ENCODE assay signal across 23 cellular contexts in the genomic region with DNA sequence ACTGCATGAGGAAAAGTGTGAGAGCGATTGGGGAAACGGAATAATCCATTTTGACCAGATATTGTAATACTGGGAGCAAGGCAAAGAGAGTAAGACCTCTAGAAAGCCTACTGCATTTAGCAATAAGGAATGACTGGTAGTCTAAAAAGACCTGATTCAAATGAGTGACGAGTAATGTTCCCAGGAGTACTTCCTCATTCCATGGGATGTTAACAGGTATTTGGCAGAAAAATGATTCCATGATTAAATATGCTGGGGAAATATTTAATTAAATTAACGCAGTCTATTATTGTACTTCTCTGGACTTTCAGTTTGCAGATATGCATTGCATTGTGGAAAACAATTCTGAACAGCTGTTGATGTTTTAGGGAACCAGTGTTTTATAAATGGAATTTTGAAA.
"Had no signal": no experiment of that assay in that cellular context is flagged by ENCODE, and none has a peak within 500 bp of the region (broad histone marks: within the 10 kb centered on the region; RNA-seq: fewer than 3 reads in every experiment).

No MANE protein-coding gene starts in this region.

- H3K4me1 ChIP-seq: lower lobe of right lung, parathyroid adenoma, prostate gland, right lobe of liver, vagina had no signal

- H3K4me3 ChIP-seq: dorsolateral prefrontal cortex, esophagus muscularis mucosa, gastroesophageal sphincter, left ventricle myocardium inferior, lower lobe of right lung, neural progenitor cell, prostate gland, right lobe of liver, tibial artery, upper lobe of left lung, vagina had no signal

- ATAC-seq: gastroesophageal sphincter; natural killer cell treated with Interleukin-12 subunit alpha and Interleukin-12 subunit beta and Interleukin-15 and Interleukin-18, amount 100 ng/mL, for 72 hours; right lobe of liver; stimulated activated effector memory CD8-positive, alpha-beta T cell treated with anti-CD3 and anti-CD28 coated beads, Interleukin-12 subunit alpha, Interleukin-12 subunit beta, amount 100 ng/mL, for 72 hours; stimulated activated naive CD8-positive, alpha-beta T cell treated with anti-CD3 and anti-CD28 coated beads, Interleukin-15, Interleukin-2, amounts not matched to agents 100 U/mL and 50 U/mL, for 24 hours had no signal

- H2AFZ ChIP-seq: neural progenitor cell, parathyroid adenoma had no signal

- H3K9ac ChIP-seq: neural progenitor cell, parathyroid adenoma had no signal

- H3K9me3 ChIP-seq: esophagus muscularis mucosa, gastroesophageal sphincter, left ventricle myocardium inferior, lower lobe of right lung, prostate gland, right lobe of liver, tibial artery, upper lobe of left lung, vagina had no signal

- H3K27ac ChIP-seq: dorsolateral prefrontal cortex, esophagus muscularis mucosa, gastroesophageal sphincter, left ventricle myocardium inferior, lower lobe of right lung, neural progenitor cell, parathyroid adenoma, prostate gland, right lobe of liver, tibial artery, upper lobe of left lung, vagina had no signal

- DNase-seq: cortex of kidney; dorsolateral prefrontal cortex; effector CD8-positive, alpha-beta T cell; glutamatergic neuron; islet precursor cell; left ventricle myocardium inferior; lower lobe of right lung; midbrain; nucleus accumbens; right lobe of liver; stimulated activated CD4-positive, alpha-beta T cell treated with anti-CD3 and anti-CD28 coated beads, Interleukin-4, amount 100 ng/mL, for 1 hour; stimulated activated CD8-positive, alpha-beta memory T cell treated with anti-CD3 and anti-CD28 coated beads, Interleukin-4, amount 100 ng/mL, for 48 hours; stimulated activated naive CD8-positive, alpha-beta T cell treated with anti-CD3 and anti-CD28 coated beads, Interleukin-15, Interleukin-2, amounts not matched to agents 100 U/mL and 50 U/mL, for 24 hours; tibial artery; upper lobe of left lung had no signal

- H3K36me3 ChIP-seq: esophagus muscularis mucosa, gastroesophageal sphincter, left ventricle myocardium inferior, lower lobe of right lung, neural progenitor cell, prostate gland, right lobe of liver, tibial artery, upper lobe of left lung, vagina had no signal

- H3K79me2 ChIP-seq: parathyroid adenoma had no signal

- H3K27me3 ChIP-seq: dorsolateral prefrontal cortex, esophagus muscularis mucosa, gastroesophageal sphincter, right lobe of liver, tibial artery, upper lobe of left lung, vagina had no signal

- H3K4me2 ChIP-seq: neural progenitor cell had no signal
